Comparison of ENCODE assay signal across 16 cellular contexts in the genomic region with DNA sequence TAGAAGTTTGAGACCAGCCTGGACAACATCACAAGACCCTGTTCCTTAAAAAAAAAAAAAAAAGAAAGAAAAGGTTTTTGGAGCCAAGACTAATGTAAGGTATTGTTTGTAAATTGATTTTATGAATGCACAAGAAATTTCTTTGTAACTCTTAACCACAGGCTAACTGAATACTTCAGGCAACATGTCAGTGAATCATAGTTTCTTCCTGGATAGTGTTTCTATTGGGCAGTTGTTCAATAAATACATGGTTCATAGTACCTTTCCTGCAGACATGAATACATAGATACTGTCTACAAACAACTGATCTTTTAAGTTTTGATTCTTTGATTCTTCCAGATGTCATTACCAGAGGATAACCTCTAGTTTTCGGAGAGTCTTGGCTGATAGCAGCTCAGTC. TPM values are rescaled to one million over a fixed set of nuclear protein-coding genes. Genes with fewer than 3 reads are reported as not detected.
DNase-seq lines count a peak whose midpoint lies in the region; ATAC-seq, FAIRE-seq and TF ChIP-seq lines count a peak whose summit lies in the region.
"Had no signal": no experiment of that assay in that cellular context is flagged by ENCODE, and none has a peak within 500 bp of the region (broad histone marks: within the 10 kb centered on the region; RNA-seq: fewer than 3 reads in every experiment).

No MANE protein-coding gene starts in this region.

- H3K9me3 Mint-ChIP-seq in CD8-positive, alpha-beta T cell, result no peaks in the 10 kb centered on the region
- H3K9me3 Mint-ChIP-seq in immature natural killer cell, result no peaks in the 10 kb centered on the region
- H3K9me3 Mint-ChIP-seq: nephron progenitor cell had no signal

- ATAC-seq in CD8-positive, alpha-beta T cell, result no peak
- ATAC-seq in GM19395 (IDR thresholded peaks at IDR 0.05; ENCODE audit: unreplicated experiment), result no peak
- ATAC-seq in HG03342 (IDR thresholded peaks at IDR 0.05; ENCODE audit: unreplicated experiment), result no peak
- ATAC-seq: left ventricle myocardium superior, sciatic nerve had no signal

- TF ChIP-seq CTCF in CD8-positive, alpha-beta T cell (IDR thresholded peaks at IDR 0.05), result no peak
- no peak for TF ChIP-seq CTCF in bronchial epithelial cell (IDR thresholded peaks at IDR 0.05; ENCODE audit: insufficient read depth, low read length, severe bottlenecking)

- H3K4me3 ChIP-seq in CD8-positive, alpha-beta T cell (ENCODE audit: low read depth, low read length), result no peak overlapping the region
- H3K4me3 ChIP-seq in bronchial epithelial cell (ENCODE audit: low read depth, low read length), result no peak overlapping the region
- H3K4me3 ChIP-seq: hepatocyte had no signal

- peaks cover 33% of the 10 kb centered on the region for H3K4me1 Mint-ChIP-seq in CD8-positive, alpha-beta T cell (ENCODE audit: low read depth)
- H3K4me1 Mint-ChIP-seq in immature natural killer cell, result peaks cover 23 to 32% of the 10 kb centered on the region in 2 donors

- H3K36me3 ChIP-seq in CD8-positive, alpha-beta T cell (ENCODE audit: insufficient read depth, low read length), result peaks cover 16% of the 10 kb centered on the region
- H3K36me3 ChIP-seq in bronchial epithelial cell (ENCODE audit: control insufficient read depth, insufficient read depth, low read length), result peaks cover 5% of the 10 kb centered on the region

- no peak for FAIRE-seq in bronchial epithelial cell (lab: Jason Lieb, UNC)

- H3K27me3 Mint-ChIP-seq in CD8-positive, alpha-beta T cell (ENCODE audit: low read depth), result no peaks in the 10 kb centered on the region
- H3K27me3 Mint-ChIP-seq in immature natural killer cell (ENCODE audit: low read depth in 3 of 3), result no peaks in the 10 kb centered on the region

- H3K4me3 Mint-ChIP-seq in CD8-positive, alpha-beta T cell, result no peak overlapping the region
- H3K4me3 Mint-ChIP-seq in immature natural killer cell, result no peak overlapping the region
- H3K4me3 Mint-ChIP-seq: nephron progenitor cell had no signal

- CTCF ChIA-PET in CD8-positive, alpha-beta T cell (lab: Charles Lee), result no interaction called here

- intact Hi-C loops in CD8-positive, alpha-beta T cell (cut with DNase I, micrococcal nuclease), result no loop called here

- POLR2A ChIA-PET in CD8-positive, alpha-beta T cell (lab: Charles Lee), result interaction anchor here (2.2 kb wide), 1 partner anchor 12 kb away, joined by 5 read pairs; the partner anchor contains the start of genes CCDC47 and DDX42

- H3K27ac ChIP-seq in CD8-positive, alpha-beta T cell (ENCODE audit: low read depth, low read length), result no peak overlapping the region
- H3K27ac ChIP-seq: hepatocyte had no signal

- H3K27me3 ChIP-seq in CD8-positive, alpha-beta T cell (ENCODE audit: insufficient read depth, low read length), result no peaks in the 10 kb centered on the region
- no peaks in the 10 kb centered on the region for H3K27me3 ChIP-seq in bronchial epithelial cell (ENCODE audit: control insufficient read depth, insufficient read depth, low read length)
- H3K27me3 ChIP-seq: hepatocyte had no signal

- DNase-seq in CD8-positive, alpha-beta T cell, result no peak
- DNase-seq in HT1080 (ENCODE audit: low read depth) (peak; percentile 75), bronchial epithelial cell (ENCODE audit: low read depth) (peak; percentile 85), immature natural killer cell (no peak), CD1c-positive myeloid dendritic cell (ENCODE audit: extremely low spot score) (no peak), DMS53 treated with DMSO at 0.1 percent for 48 hours (lab: John Stamatoyannopoulos, UW; ENCODE audit: unreplicated experiment) (no peak)
- DNase-seq: activated CD8-positive, alpha-beta memory T cell treated with anti-CD3 and anti-CD28 coated beads, Interleukin-2, amount 50 U/mL, for 48 hours; left ventricle myocardium superior; NCI-H1092; NCI-H510A; nephron progenitor cell; RPMI8226 had no signal

- no peaks in the 10 kb centered on the region for H3K9me3 ChIP-seq in CD8-positive, alpha-beta T cell (ENCODE audit: low read length)

- peak overlapping the region; percentile 66 for H3K27ac Mint-ChIP-seq in CD8-positive, alpha-beta T cell
- H3K27ac Mint-ChIP-seq in immature natural killer cell, result peak overlapping the region in 4 of 6 donors; percentile 8 to 34 (median 24)
- H3K27ac Mint-ChIP-seq: nephron progenitor cell had no signal

- peaks cover 60% of the 10 kb centered on the region for H3K36me3 Mint-ChIP-seq in CD8-positive, alpha-beta T cell
- H3K36me3 Mint-ChIP-seq in immature natural killer cell, result peaks cover 0 to 4% (median 3%) of the 10 kb centered on the region in 3 donors

- peaks cover under 1% of the 10 kb centered on the region for H3K4me1 ChIP-seq in CD8-positive, alpha-beta T cell (ENCODE audit: insufficient read depth, low read length)

RNA-seq across cellular contexts. Expression of gene DDX42, which starts 11.6 kb away (rescaled TPM):
- 10 to 100 TPM; 71.5 to 74.1 TPM for total RNA-seq in CD8-positive, alpha-beta T cell
- 36.9 and 44.9 TPM in 2 replicates for total RNA-seq in HT1080 (2014; rRNA removed; shearing (Covaris generic))
- 51.9 and 56.1 TPM in 2 replicates for polyA plus RNA-seq in HT1080 (2015; cell fraction: cytosol; rRNA removed)
- 206 and 214 TPM in 2 replicates for polyA plus RNA-seq in HT1080 (2015; cell fraction: nucleus; rRNA removed)
- 65.0 and 70.5 TPM in 2 replicates for total RNA-seq in bronchial epithelial cell
- 10 to 100 TPM in 1 of 3 donors, 1 to 10 TPM in 2; 4.8 to 18.2 (median 5.5) TPM for polyA plus RNA-seq in immature natural killer cell

RNA-seq across cellular contexts. Expression of gene CCDC47, which starts 12.2 kb away (rescaled TPM):
- total RNA-seq in CD8-positive, alpha-beta T cell, result 10 to 100 TPM; 33.1 to 34.6 TPM
- 52.1 and 78.0 TPM in 2 replicates for total RNA-seq in HT1080 (2014; rRNA removed; shearing (Covaris generic))
- 52.7 and 55.7 TPM in 2 replicates for polyA plus RNA-seq in HT1080 (2015; cell fraction: cytosol; rRNA removed)
- 95.1 and 103 TPM in 2 replicates for polyA plus RNA-seq in HT1080 (2015; cell fraction: nucleus; rRNA removed)
- total RNA-seq in bronchial epithelial cell, result 112 and 118 TPM in 2 replicates
- polyA plus RNA-seq in immature natural killer cell, result 10 to 100 TPM; 21.1 to 50.1 (median 43.3) TPM

RNA-seq across cellular contexts. Expression of gene PSMC5, which starts 41.7 kb away (rescaled TPM):
- 10 to 100 TPM; 88.5 to 90.3 TPM for total RNA-seq in CD8-positive, alpha-beta T cell
- total RNA-seq in HT1080 (2014; rRNA removed; shearing (Covaris generic)), result 79.2 and 110 TPM in 2 replicates
- polyA plus RNA-seq in HT1080 (2015; cell fraction: cytosol; rRNA removed), result 207 and 232 TPM in 2 replicates
- 180 and 186 TPM in 2 replicates for polyA plus RNA-seq in HT1080 (2015; cell fraction: nucleus; rRNA removed)
- total RNA-seq in bronchial epithelial cell, result 50.5 and 64.0 TPM in 2 replicates
- 100 to 1,000 TPM; 130 to 222 (median 148) TPM for polyA plus RNA-seq in immature natural killer cell

RNA-seq across cellular contexts. Expression of gene FTSJ3, which starts 41.9 kb away (rescaled TPM):
- 10 to 100 TPM; 60.0 to 70.3 TPM for total RNA-seq in CD8-positive, alpha-beta T cell
- 142 and 158 TPM in 2 replicates for total RNA-seq in HT1080 (2014; rRNA removed; shearing (Covaris generic))
- polyA plus RNA-seq in HT1080 (2015; cell fraction: cytosol; rRNA removed), result 39.5 and 40.2 TPM in 2 replicates
- 125 TPM in 2 replicates for polyA plus RNA-seq in HT1080 (2015; cell fraction: nucleus; rRNA removed)
- total RNA-seq in bronchial epithelial cell, result 43.4 and 53.1 TPM in 2 replicates
- 10 to 100 TPM; 13.3 to 37.9 (median 19.0) TPM for polyA plus RNA-seq in immature natural killer cell

RNA-seq across cellular contexts. Expression of gene STRADA, which starts 44.0 kb away (rescaled TPM):
- 10 to 100 TPM; 54.7 to 63.6 TPM for total RNA-seq in CD8-positive, alpha-beta T cell
- total RNA-seq in HT1080 (2014; rRNA removed; shearing (Covaris generic)), result 13.2 and 13.8 TPM in 2 replicates
- polyA plus RNA-seq in HT1080 (2015; cell fraction: cytosol; rRNA removed), result 14.9 and 15.5 TPM in 2 replicates
- 40.3 and 58.5 TPM in 2 replicates for polyA plus RNA-seq in HT1080 (2015; cell fraction: nucleus; rRNA removed)
- total RNA-seq in bronchial epithelial cell, result 10.5 and 14.1 TPM in 2 replicates
- 10 to 100 TPM; 22.3 to 34.9 (median 33.0) TPM for polyA plus RNA-seq in immature natural killer cell

Comparison
In these comparisons a context has a peak if more than half of its experiments do, and no peak if none do; other contexts are left out.
1. DNase-seq: peak in HT1080 (single experiment) and bronchial epithelial cell (single experiment); none in CD8-positive, alpha-beta T cell (0 of 7), immature natural killer cell (0 of 3), CD1c-positive myeloid dendritic cell (single experiment) and DMS53 treated with DMSO at 0.1 percent for 48 hours (single experiment).